ENCODE assay signal across 1 cellular context in genomic region chr2:38527338-38528007, GRCh38.
TF ChIP-seq lines count a peak whose summit lies in the region.

No MANE protein-coding gene starts in this region.

TF ChIP-seq in HCT116, 20 proteins besides CTCF, POLR2A, EP300 and RAD21 (continued from another document):
- TF ChIP-seq, protein P1, sequence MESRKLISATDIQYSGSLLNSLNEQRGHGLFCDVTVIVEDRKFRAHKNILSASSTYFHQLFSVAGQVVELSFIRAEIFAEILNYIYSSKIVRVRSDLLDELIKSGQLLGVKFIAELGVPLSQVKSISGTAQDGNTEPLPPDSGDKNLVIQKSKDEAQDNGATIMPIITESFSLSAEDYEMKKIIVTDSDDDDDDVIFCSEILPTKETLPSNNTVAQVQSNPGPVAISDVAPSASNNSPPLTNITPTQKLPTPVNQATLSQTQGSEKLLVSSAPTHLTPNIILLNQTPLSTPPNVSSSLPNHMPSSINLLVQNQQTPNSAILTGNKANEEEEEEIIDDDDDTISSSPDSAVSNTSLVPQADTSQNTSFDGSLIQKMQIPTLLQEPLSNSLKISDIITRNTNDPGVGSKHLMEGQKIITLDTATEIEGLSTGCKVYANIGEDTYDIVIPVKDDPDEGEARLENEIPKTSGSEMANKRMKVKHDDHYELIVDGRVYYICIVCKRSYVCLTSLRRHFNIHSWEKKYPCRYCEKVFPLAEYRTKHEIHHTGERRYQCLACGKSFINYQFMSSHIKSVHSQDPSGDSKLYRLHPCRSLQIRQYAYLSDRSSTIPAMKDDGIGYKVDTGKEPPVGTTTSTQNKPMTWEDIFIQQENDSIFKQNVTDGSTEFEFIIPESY (IDR thresholded peaks at IDR 0.05; ENCODE audit: extremely low read depth, insufficient replicate concordance, low read length): no peak
- no peak for TF ChIP-seq SP1 (IDR thresholded peaks at IDR 0.05; ENCODE audit: low read depth)
- TF ChIP-seq TCF7L2 (IDR thresholded peaks at IDR 0.05; ENCODE audit: borderline replicate concordance, extremely low read depth, insufficient read depth, insufficient read length): no peak
- TF ChIP-seq FOSL1 (IDR thresholded peaks at IDR 0.05; ENCODE audit: low read depth): no peak
- TF ChIP-seq ZFX (IDR thresholded peaks at IDR 0.05): no peak
